9 cellular contexts compared by ENCODE assay signal in the genomic region with DNA sequence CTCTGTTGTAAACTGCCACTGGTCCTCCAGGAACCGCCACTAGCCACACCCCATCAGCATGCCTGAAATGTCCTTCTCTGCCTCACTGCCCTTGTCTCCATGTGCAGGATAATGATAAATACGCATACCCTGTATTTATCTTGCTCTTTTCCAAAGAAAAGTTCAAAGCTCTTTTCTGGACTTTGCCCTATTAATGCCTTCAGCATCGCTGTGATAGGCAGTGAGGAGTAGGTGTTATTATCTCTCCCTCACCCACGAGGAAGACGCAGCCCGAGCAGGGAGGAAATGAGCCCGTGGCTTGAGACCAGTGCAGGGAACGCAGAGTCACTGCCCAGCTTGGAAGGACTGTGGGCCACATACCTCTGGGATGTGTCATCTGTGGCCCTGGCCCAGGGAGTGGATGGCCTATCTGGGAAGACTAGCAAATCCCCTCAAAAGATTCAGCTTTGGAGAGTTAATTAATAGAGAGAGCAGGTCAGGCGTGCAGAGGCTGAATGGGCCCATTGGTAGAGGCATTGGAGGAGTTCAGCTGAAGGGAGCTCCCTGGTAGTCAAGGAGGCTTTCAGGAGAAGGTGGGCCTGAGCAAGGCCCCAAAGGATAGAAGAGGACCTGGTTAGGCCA. TPM values are rescaled to one million over a fixed set of nuclear protein-coding genes. Genes with fewer than 3 reads are reported as not detected.
A peak's percentile ranks its signal among the peaks of the same experiment; 100 is the strongest.
DNase-seq lines count a peak whose midpoint lies in the region; ATAC-seq, FAIRE-seq and TF ChIP-seq lines count a peak whose summit lies in the region.
"Had no signal": no experiment of that assay in that cellular context is flagged by ENCODE, and none has a peak within 500 bp of the region (broad histone marks: within the 10 kb centered on the region; RNA-seq: fewer than 3 reads in every experiment).

No MANE protein-coding gene starts in this region.

- H3K9me3 ChIP-seq in K562 (replicated peaks; ENCODE audit: control insufficient read depth, insufficient read depth, low read depth, low read length) (no peaks in the 10 kb centered on the region), thoracic aorta (no peaks in the 10 kb centered on the region)

- no peak for TF ChIP-seq CTCF in K562 (IDR thresholded peaks at IDR 0.05 in 2 of 3, conservative IDR thresholded peaks at IDR 0.05 in 1 of 3; ENCODE audit: insufficient read depth in 2 of 3, low read depth in 1 of 3, low read length in 3 of 3)
- no peak for TF ChIP-seq CTCF in thoracic aorta (IDR thresholded peaks at IDR 0.05)

- H3K4me1 ChIP-seq in K562 (replicated peaks in 1 of 2; ENCODE audit: control insufficient read depth in 2 of 2, insufficient read depth in 2 of 2, low read length in 2 of 2) (peaks cover 12 to 13% of the 10 kb centered on the region in 2 experiments; a peak in 4 of 5 replicates), thoracic aorta (ENCODE audit: control insufficient read depth in 1 of 2, low read depth in 2 of 2) (peaks cover 16 to 43% of the 10 kb centered on the region in 2 donors)

- no peak for TF ChIP-seq EP300 in K562 (IDR thresholded peaks at IDR 0.05; ENCODE audit: low read length)

- in situ Hi-C loops in K562 (cut with MboI), result no loop called here

- H3K9me1 ChIP-seq in K562 (ENCODE audit: control insufficient read depth, insufficient read depth, low read length), result no peaks in the 10 kb centered on the region

- peak; percentile 95 for DNase-seq in HT1080 (ENCODE audit: low read depth)
- peak; percentile 37 to 80 (median 54) for DNase-seq in K562 (ENCODE audit: extremely low read depth in 1 of 4, low spot score in 3 of 4)
- DNase-seq in left lobe of liver (ENCODE audit: low spot score), result peak; percentile 59
- DNase-seq in thoracic aorta (ENCODE audit: low spot score), result peak; percentile 66
- DNase-seq in activated gamma-delta T cell treated with Interleukin-2 at 50 U/mL for 16 hours, result no peak
- no peak for DNase-seq in inferior parietal cortex (ENCODE audit: extremely low spot score)
- DNase-seq: NCI-H524 had no signal

- FAIRE-seq in K562 (lab: Jason Lieb, UNC), result peak; percentile 98

- peak overlapping the region; percentile 53 for H3K4me2 ChIP-seq in K562 (ENCODE audit: insufficient read depth, low read length)

- CTCF ChIA-PET in K562 (lab: Yijun Ruan, JAX; ENCODE audit: low intra/inter-chr PET ratio), result no interaction called here

- peak; percentile 82 for ATAC-seq in K562
- peak; percentile 23 for ATAC-seq in left lobe of liver
- peak; percentile 81 for ATAC-seq in thoracic aorta (ENCODE audit: insufficient number of reproducible peaks, low FRiP score, low read depth)
- ATAC-seq in GM18870 (IDR thresholded peaks at IDR 0.05; ENCODE audit: unreplicated experiment), result no peak
- no peak for ATAC-seq in GM21367 (IDR thresholded peaks at IDR 0.05; ENCODE audit: unreplicated experiment)

- intact Hi-C loops in K562 (cut with micrococcal nuclease), result no loop called here

- no peaks in the 10 kb centered on the region for H3K79me2 ChIP-seq in K562 (ENCODE audit: control insufficient read depth, insufficient read depth, low read length)

- no peak for TF ChIP-seq RAD21 in K562 (CRISPR knock-in tag; conservative IDR thresholded peaks at IDR 0.05 in 1 of 2, IDR thresholded peaks at IDR 0.05 in 1 of 2)

- no peaks in the 10 kb centered on the region for H3K27me3 ChIP-seq in K562 (ENCODE audit: control insufficient read depth in 2 of 2, insufficient read depth in 2 of 2, low read length in 2 of 2)
- H3K27me3 ChIP-seq in thoracic aorta (replicated peaks; ENCODE audit: insufficient read depth), result no peaks in the 10 kb centered on the region

- H3K27ac ChIP-seq in K562 (ENCODE audit: extremely low read depth, low read depth, low read length) (peak overlapping the region; percentile 43; the same call in 2 of the 3 replicates), thoracic aorta (peak overlapping the region; percentile 83 to 88)

- peak overlapping the region in 1 of 2 experiments; percentile 85; a peak in 2 of 4 replicates for H3K9ac ChIP-seq in K562 (ENCODE audit: insufficient read depth in 1 of 2, low read depth in 2 of 2, low read length in 2 of 2)

- 21% methylated on average over 9 of the region's 9 CpGs for WGBS in K562 (ENCODE audit: insufficient coverage, low coverage, missing lambda C conversion rate)

- H3K4me3 ChIP-seq in K562 (no peak overlapping the region), thoracic aorta (peak overlapping the region; percentile 42)

- no peak for TF ChIP-seq POLR2A in K562 (conservative IDR thresholded peaks at IDR 0.05)

- H3K36me3 ChIP-seq in K562 (ENCODE audit: control insufficient read depth, insufficient read depth, low read length) (peaks cover 57% of the 10 kb centered on the region), thoracic aorta (peaks cover 44% of the 10 kb centered on the region)

- no peaks in the 10 kb centered on the region for H4K20me1 ChIP-seq in K562 (replicated peaks; ENCODE audit: control insufficient read depth, insufficient read depth, low read length)

- POLR2A ChIA-PET in K562 (lab: Yijun Ruan, JAX), result interaction anchor here (0.7 to 1.4 kb wide), 5 partner anchors 8 to 212 kb away, joined by 3 to 4 read pairs (median 3); no protein-coding TSS in a partner anchor

- 0 out of 2 replicates have a peak overlapping the region, but pooled peaks have one; percentile 52 for H2AFZ ChIP-seq in K562 (ENCODE audit: low read depth, low read length)

- no TSS peak for BruUV-seq in K562 (replicated peaks; lab: Mats Ljungman, UMichigan)

TF ChIP-seq in K562, 482 proteins besides CTCF, POLR2A, EP300 and RAD21 (continues in another document):
- peak; percentile 90 for TF ChIP-seq FOSL1 (tag; conservative IDR thresholded peaks at IDR 0.05)
- TF ChIP-seq PHF8 (IDR thresholded peaks at IDR 0.05; ENCODE audit: borderline replicate concordance, low read length), result no peak
- TF ChIP-seq CBFA2T2 (conservative IDR thresholded peaks at IDR 0.05), result peak; percentile 40
- TF ChIP-seq KAT8 (IDR thresholded peaks at IDR 0.05; ENCODE audit: low read depth), result no peak
- TF ChIP-seq, protein P1, sequence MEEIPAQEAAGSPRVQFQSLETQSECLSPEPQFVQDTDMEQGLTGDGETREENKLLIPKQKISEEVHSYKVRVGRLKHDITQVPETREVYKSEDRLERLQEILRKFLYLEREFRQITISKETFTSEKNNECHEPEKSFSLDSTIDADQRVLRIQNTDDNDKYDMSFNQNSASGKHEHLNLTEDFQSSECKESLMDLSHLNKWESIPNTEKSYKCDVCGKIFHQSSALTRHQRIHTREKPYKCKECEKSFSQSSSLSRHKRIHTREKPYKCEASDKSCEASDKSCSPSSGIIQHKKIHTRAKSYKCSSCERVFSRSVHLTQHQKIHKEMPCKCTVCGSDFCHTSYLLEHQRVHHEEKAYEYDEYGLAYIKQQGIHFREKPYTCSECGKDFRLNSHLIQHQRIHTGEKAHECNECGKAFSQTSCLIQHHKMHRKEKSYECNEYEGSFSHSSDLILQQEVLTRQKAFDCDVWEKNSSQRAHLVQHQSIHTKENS (CRISPR knock-in tag; IDR thresholded peaks at IDR 0.05), result no peak
- no peak for TF ChIP-seq NCOA4 (IDR thresholded peaks at IDR 0.05; ENCODE audit: partially characterized antibody)

RNA-seq across cellular contexts. Expression of gene TTC7A, which starts 14.0 kb away (rescaled TPM):
- total RNA-seq in HT1080 (2014; rRNA removed; shearing (Covaris generic)), result 11.2 and 12.1 TPM in 2 replicates
- polyA plus RNA-seq in HT1080 (2015; cell fraction: cytosol; rRNA removed), result 12.1 and 12.2 TPM in 2 replicates
- polyA plus RNA-seq in HT1080 (2015; cell fraction: nucleus; rRNA removed), result 28.9 and 30.5 TPM in 2 replicates
- 30.2 and 61.4 TPM in 2 replicates for total RNA-seq in K562 (2011; cell fraction: chromatin; rRNA removed; ENCODE audit: low replicate concordance)
- total RNA-seq in K562 (2011; cell fraction: nucleolus; rRNA removed), result 25.0 and 33.5 TPM in 2 replicates
- total RNA-seq in K562 (2011; cell fraction: nucleoplasm; rRNA removed), result 22.7 and 28.2 TPM in 2 replicates
- total RNA-seq in K562 (2014; rRNA removed) (9.3 and 10.9 TPM in 2 replicates), K562 (2014; rRNA removed; fragmentation: Illumina TruSeq; extraction: Trizol) (4.2 and 4.8 TPM in 2 replicates), K562 (2015; rRNA removed; fragmentation: Illumina TruSeq; extraction: Trizol) (5.8 and 5.9 TPM in 2 replicates), K562 (2021) (14.5 and 15.0 TPM in 2 replicates), left lobe of liver (15.7 TPM), thoracic aorta (10 to 100 TPM; 39.3 to 45.7 TPM)
- polyA plus RNA-seq in K562 (2011; rRNA removed) (7.1 and 9.3 TPM in 2 replicates), K562 (2014; fragmentation: Illumina TruSeq; extraction: Trizol) (7.7 and 8.8 TPM in 2 replicates), K562 (2014; fragmentation: Nextera tagmentation; extraction: Ambion mirVana) (under 1 TPM; 0.68 to 0.70 TPM), K562 (2014; rRNA removed) (6.8 and 7.7 TPM in 2 replicates)
- 5.9 and 9.1 TPM in 2 replicates for polyA plus RNA-seq in K562 (2011; cell fraction: cytosol; rRNA removed)
- 26.0 and 36.1 TPM in 2 replicates for polyA plus RNA-seq in K562 (2011; cell fraction: nucleus; rRNA removed)
- 10.1 and 12.3 TPM in 2 replicates for polyA plus RNA-seq in K562 (2012)
- polyA minus RNA-seq in K562 (2011; rRNA and poly(A)+ RNA removed), result 7.8 and 7.9 TPM in 2 replicates
- polyA minus RNA-seq in K562 (2011; cell fraction: cytosol; rRNA and poly(A)+ RNA removed), result 5.4 and 8.4 TPM in 2 replicates
- 16.6 and 18.9 TPM in 2 replicates for polyA minus RNA-seq in K562 (2011; cell fraction: nucleus; rRNA and poly(A)+ RNA removed)

RNA-seq across cellular contexts. Expression of gene MCFD2, which starts 39.5 kb away (rescaled TPM):
- total RNA-seq in HT1080 (2014; rRNA removed; shearing (Covaris generic)), result 276 and 350 TPM in 2 replicates
- polyA plus RNA-seq in HT1080 (2015; cell fraction: cytosol; rRNA removed), result 248 and 280 TPM in 2 replicates
- 207 and 225 TPM in 2 replicates for polyA plus RNA-seq in HT1080 (2015; cell fraction: nucleus; rRNA removed)
- total RNA-seq in K562 (2011; cell fraction: chromatin; rRNA removed; ENCODE audit: low replicate concordance), result 97.6 and 157 TPM in 2 replicates
- 127 and 128 TPM in 2 replicates for total RNA-seq in K562 (2011; cell fraction: nucleolus; rRNA removed)
- 152 and 201 TPM in 2 replicates for total RNA-seq in K562 (2011; cell fraction: nucleoplasm; rRNA removed)
- total RNA-seq in K562 (2014; rRNA removed) (78.6 and 82.9 TPM in 2 replicates), K562 (2014; rRNA removed; fragmentation: Illumina TruSeq; extraction: Trizol) (99.4 and 117 TPM in 2 replicates), K562 (2015; rRNA removed; fragmentation: Illumina TruSeq; extraction: Trizol) (95.8 and 100 TPM in 2 replicates), K562 (2021) (115 and 125 TPM in 2 replicates), left lobe of liver (161 TPM), thoracic aorta (100 to 1,000 TPM in 1 of 2 donors, 10 to 100 TPM in 1; 79.9 to 127 TPM)
- polyA plus RNA-seq in K562 (2011; rRNA removed) (165 and 201 TPM in 2 replicates), K562 (2014; fragmentation: Illumina TruSeq; extraction: Trizol) (110 and 123 TPM in 2 replicates), K562 (2014; fragmentation: Nextera tagmentation; extraction: Ambion mirVana) (100 to 1,000 TPM; 217 to 237 TPM), K562 (2014; rRNA removed) (94.0 and 99.3 TPM in 2 replicates)
- 73.3 and 94.0 TPM in 2 replicates for polyA plus RNA-seq in K562 (2011; cell fraction: cytosol; rRNA removed)
- polyA plus RNA-seq in K562 (2011; cell fraction: nucleus; rRNA removed), result 44.7 and 52.8 TPM in 2 replicates
- polyA plus RNA-seq in K562 (2012), result 122 and 156 TPM in 2 replicates
- 227 and 238 TPM in 2 replicates for polyA minus RNA-seq in K562 (2011; rRNA and poly(A)+ RNA removed)
- polyA minus RNA-seq in K562 (2011; cell fraction: cytosol; rRNA and poly(A)+ RNA removed), result 45.9 and 53.0 TPM in 2 replicates
- polyA minus RNA-seq in K562 (2011; cell fraction: nucleus; rRNA and poly(A)+ RNA removed), result 34.2 and 54.3 TPM in 2 replicates

Comparison
In these comparisons a context has a peak if more than half of its experiments do, and no peak if none do; other contexts are left out.
1. DNase-seq: peak in HT1080 (single experiment), K562 (4 of 4), left lobe of liver (single experiment) and thoracic aorta (single experiment); none in activated gamma-delta T cell treated with Interleukin-2 at 50 U/mL for 16 hours (single experiment) and inferior parietal cortex (single experiment).
2. ATAC-seq: peak in K562 (single experiment), left lobe of liver (single experiment) and thoracic aorta (single experiment); none in GM18870 (single experiment) and GM21367 (single experiment).